In genomic region chr3:98359993-98360675, GRCh38 we compare ENCODE assay signal across 11 cellular contexts. TPM values are rescaled to one million over a fixed set of nuclear protein-coding genes. Genes with fewer than 3 reads are reported as not detected.
DNase-seq lines count a peak whose midpoint lies in the region; ATAC-seq, FAIRE-seq and TF ChIP-seq lines count a peak whose summit lies in the region.
"Had no signal": no experiment of that assay in that cellular context is flagged by ENCODE, and none has a peak within 500 bp of the region (broad histone marks: within the 10 kb centered on the region; RNA-seq: fewer than 3 reads in every experiment).

No MANE protein-coding gene starts in this region.

- H3K36me3 ChIP-seq in neural progenitor cell: no peaks in the 10 kb centered on the region
- H3K36me3 ChIP-seq: ascending aorta, SJCRH30 had no signal

- H3K4me3 Mint-ChIP-seq in progenitor cell of endocrine pancreas (ENCODE audit: low read depth) (no peak overlapping the region), neural progenitor cell (no peak overlapping the region)

- TF ChIP-seq CTCF in choroid plexus epithelial cell (conservative IDR thresholded peaks at IDR 0.05; ENCODE audit: low read depth, low read length) (no peak), progenitor cell of endocrine pancreas (IDR thresholded peaks at IDR 0.05; ENCODE audit: unreplicated experiment) (no peak), neural progenitor cell (IDR thresholded peaks at IDR 0.05) (no peak)

- H3K4me1 Mint-ChIP-seq in progenitor cell of endocrine pancreas (ENCODE audit: low read depth) (no peaks in the 10 kb centered on the region), neural progenitor cell (no peaks in the 10 kb centered on the region)

- no peak for TF ChIP-seq POLR2A in GM12892 (IDR thresholded peaks at IDR 0.05; ENCODE audit: low read depth, low read length)

- H2AFZ ChIP-seq in neural progenitor cell (replicated peaks): no peak overlapping the region

- peak; percentile 80 for FAIRE-seq in GM12892 (lab: Jason Lieb, UNC)

- ATAC-seq in GM21447 (IDR thresholded peaks at IDR 0.05; ENCODE audit: unreplicated experiment) (peak; percentile 76), HG03469 (IDR thresholded peaks at IDR 0.05; ENCODE audit: unreplicated experiment) (peak; percentile 66)
- ATAC-seq: left cardiac atrium had no signal

- no peak overlapping the region for H3K27ac ChIP-seq in neural progenitor cell
- H3K27ac ChIP-seq: ascending aorta, SJCRH30 had no signal

- no peak overlapping the region for H3K4me2 ChIP-seq in neural progenitor cell

- H4K20me1 ChIP-seq in neural progenitor cell (ENCODE audit: low read depth): no peaks in the 10 kb centered on the region

- DNase-seq in GM12892 (ENCODE audit: insufficient read length) (no peak), choroid plexus epithelial cell (ENCODE audit: low read depth) (peak; percentile 1), OCI-M2 (lab: John Stamatoyannopoulos, UW; ENCODE audit: unreplicated experiment) (no peak), progenitor cell of endocrine pancreas (ENCODE audit: low spot score, unreplicated experiment) (no peak), neural progenitor cell (ENCODE audit: low spot score) (no peak), G401 (ENCODE audit: low spot score) (no peak)
- DNase-seq: left cardiac atrium had no signal

- H3K9ac ChIP-seq in neural progenitor cell: no peak overlapping the region

- no peak overlapping the region for H3K27ac Mint-ChIP-seq in progenitor cell of endocrine pancreas
- no peak overlapping the region for H3K27ac Mint-ChIP-seq in neural progenitor cell

- peaks cover 6% of the 10 kb centered on the region for H3K9me3 Mint-ChIP-seq in progenitor cell of endocrine pancreas (ENCODE audit: low read depth)
- peaks cover 9% of the 10 kb centered on the region for H3K9me3 Mint-ChIP-seq in neural progenitor cell

- no peaks in the 10 kb centered on the region for H3K9me3 ChIP-seq in neural progenitor cell (ENCODE audit: low read depth)
- H3K9me3 ChIP-seq: SJCRH30 had no signal

- no peaks in the 10 kb centered on the region for H3F3A ChIP-seq in neural progenitor cell (ENCODE audit: low read depth)

- in situ Hi-C loops in G401 (cut with HindIII; ENCODE audit: low sequenced_read_pairs): no loop called here

- H3K79me2 ChIP-seq in neural progenitor cell (ENCODE audit: low read depth): no peaks in the 10 kb centered on the region

- H3K36me3 Mint-ChIP-seq in progenitor cell of endocrine pancreas (ENCODE audit: insufficient read depth) (no peaks in the 10 kb centered on the region), neural progenitor cell (peaks cover 2% of the 10 kb centered on the region)

- no peaks in the 10 kb centered on the region for H3K27me3 Mint-ChIP-seq in progenitor cell of endocrine pancreas
- H3K27me3 Mint-ChIP-seq in neural progenitor cell (ENCODE audit: insufficient read depth, low read depth): peaks cover 2% of the 10 kb centered on the region

- no peaks in the 10 kb centered on the region for H3K27me3 ChIP-seq in neural progenitor cell
- H3K27me3 ChIP-seq: ascending aorta, SJCRH30 had no signal

- H3K4me3 ChIP-seq in choroid plexus epithelial cell (ENCODE audit: low read depth, low read length) (no peak overlapping the region), neural progenitor cell (no peak overlapping the region)
- H3K4me3 ChIP-seq: ascending aorta, SJCRH30 had no signal

- H3K4me1 ChIP-seq in neural progenitor cell: no peaks in the 10 kb centered on the region
- H3K4me1 ChIP-seq: ascending aorta, SJCRH30 had no signal

RNA-seq across cellular contexts. Expression of gene OR5K4, which starts 6.5 kb away (rescaled TPM):
- polyA plus RNA-seq in GM12892 (2012; ENCODE audit: missing spikeins): not detected
- not detected in 2 replicates for total RNA-seq in progenitor cell of endocrine pancreas
- total RNA-seq in neural progenitor cell (ENCODE audit: low replicate concordance): not detected in 2 replicates
- total RNA-seq in G401 (2014; rRNA removed; shearing (Covaris generic)): not detected in 2 replicates
- total RNA-seq: ascending aorta, left cardiac atrium, SJCRH30 had no signal

RNA-seq across cellular contexts. Expression of gene OR5K3, which starts 30.3 kb away (rescaled TPM):
- polyA plus RNA-seq in GM12892 (2012; ENCODE audit: missing spikeins): not detected
- total RNA-seq in progenitor cell of endocrine pancreas (not detected in 2 replicates), neural progenitor cell (ENCODE audit: low replicate concordance) (not detected in 2 replicates)
- not detected in 2 replicates for total RNA-seq in G401 (2014; rRNA removed; shearing (Covaris generic))
- total RNA-seq: ascending aorta, left cardiac atrium, SJCRH30 had no signal
